In genomic region chr3:130137685-130138084, GRCh38 we compare ENCODE assay signal across 3 cellular contexts.
A peak's percentile ranks its signal among the peaks of the same experiment; 100 is the strongest.
TF ChIP-seq lines count a peak whose summit lies in the region.
"Not testable (repeated sequence)": the region's sequence is repeated elsewhere in the genome, so short reads cannot be mapped to it uniquely, and the experiment has no call there.

No MANE protein-coding gene starts in this region.

TF ChIP-seq in HEK293, 187 proteins besides CTCF, POLR2A, EP300 and RAD21:
- TF ChIP-seq ATF2 (tag by site-specific recombination; IDR thresholded peaks at IDR 0.05; ENCODE audit: low read depth) = peak; percentile 72
TF ChIP-seq in HEK293: peak in this region for 1; not testable (repeated sequence) for 186.

TF ChIP-seq in K562, 482 proteins besides CTCF, POLR2A, EP300 and RAD21:
- peak; percentile 26; the same call in 1 of the 2 replicates for TF ChIP-seq ATF3 (IDR thresholded peaks at IDR 0.05)
- TF ChIP-seq ATF3 (CRISPR knock-in tag; conservative IDR thresholded peaks at IDR 0.05) = not testable (repeated sequence)

TF ChIP-seq in HepG2, 621 proteins besides CTCF, POLR2A, EP300 and RAD21:
- TF ChIP-seq ATF7 (IDR thresholded peaks at IDR 0.05) = peak; percentile 88
- not testable (repeated sequence) for TF ChIP-seq ATF7 (CRISPR knock-in tag; IDR thresholded peaks at IDR 0.05)
